ENCODE assay signal across 22 cellular contexts in genomic region chr18:76442413-76443171, GRCh38. TPM values are rescaled to one million over a fixed set of nuclear protein-coding genes. Genes with fewer than 3 reads are reported as not detected.
A peak's percentile ranks its signal among the peaks of the same experiment; 100 is the strongest.
DNase-seq lines count a peak whose midpoint lies in the region; ATAC-seq, FAIRE-seq and TF ChIP-seq lines count a peak whose summit lies in the region.
"Had no signal": no experiment of that assay in that cellular context is flagged by ENCODE, and none has a peak within 500 bp of the region (broad histone marks: within the 10 kb centered on the region; RNA-seq: fewer than 3 reads in every experiment).

No MANE protein-coding gene starts in this region.

- no TSS peak for BruUV-seq in HepG2 (replicated peaks; lab: Mats Ljungman, UMichigan)

- no peaks in the 10 kb centered on the region for H3K9me3 ChIP-seq in HepG2 (ENCODE audit: low read length)
- H3K9me3 ChIP-seq in right lobe of liver = no peaks in the 10 kb centered on the region
- no peaks in the 10 kb centered on the region for H3K9me3 ChIP-seq in osteoblast (ENCODE audit: low read depth, low read length)
- no peaks in the 10 kb centered on the region for H3K9me3 ChIP-seq in lower lobe of right lung
- H3K9me3 ChIP-seq: HAP-1 had no signal

- H3K27ac ChIP-seq in HepG2 (ENCODE audit: extremely low read length, insufficient read depth, low read length) (no peak overlapping the region), right lobe of liver (no peak overlapping the region), osteoblast (ENCODE audit: low read depth, low read length) (no peak overlapping the region), lower lobe of right lung (no peak overlapping the region)
- H3K27ac ChIP-seq: GM23248 had no signal

- 0 out of 2 replicates have a peak, but pooled peaks cover 8% of the 10 kb centered on the region for H3K4me1 ChIP-seq in HepG2 (ENCODE audit: insufficient read depth, low read length)
- peaks cover 0 to 28% (median 7%) of the 10 kb centered on the region in 4 donors for H3K4me1 ChIP-seq in right lobe of liver
- peaks cover 32% of the 10 kb centered on the region for H3K4me1 ChIP-seq in osteoblast (ENCODE audit: insufficient read depth, low read length)
- peaks cover 25% of the 10 kb centered on the region for H3K4me1 ChIP-seq in lower lobe of right lung
- H3K4me1 ChIP-seq: HAP-1 had no signal

- ATAC-seq in HepG2 (no peak), right lobe of liver (no peak), lower lobe of right lung (no peak), HG03175 (IDR thresholded peaks at IDR 0.05; ENCODE audit: unreplicated experiment) (no peak)
- ATAC-seq: Right ventricle myocardium inferior had no signal

- H3K4me2 ChIP-seq in HepG2 (ENCODE audit: low read depth, low read length) (no peak overlapping the region), osteoblast (ENCODE audit: insufficient read depth, low read length) (no peak overlapping the region)

- H3K36me3 Mint-ChIP-seq in chondrocyte (ENCODE audit: low read depth) = peaks cover 6% of the 10 kb centered on the region

- H3K79me2 ChIP-seq in HepG2 (ENCODE audit: insufficient read depth, low read length) = peaks cover 66% of the 10 kb centered on the region
- peaks cover 55% of the 10 kb centered on the region for H3K79me2 ChIP-seq in osteoblast (ENCODE audit: insufficient read depth, low read length)

- no peaks in the 10 kb centered on the region for H3K9me3 Mint-ChIP-seq in chondrocyte (ENCODE audit: low read depth)
- H3K9me3 Mint-ChIP-seq: CD4-positive, alpha-beta T cell had no signal

- TF ChIP-seq POLR2A in HepG2 (IDR thresholded peaks at IDR 0.05; ENCODE audit: insufficient read depth in 1 of 2, low read depth in 2 of 2, low read length in 2 of 2) (no peak), right lobe of liver (IDR thresholded peaks at IDR 0.05) (no peak)

- CTCF ChIA-PET in HepG2 (lab: Yijun Ruan, JAX; ENCODE audit: low intra/inter-chr PET ratio, low total read pairs) = no interaction called here

- H3K4me1 Mint-ChIP-seq in chondrocyte (ENCODE audit: low read depth) = peaks cover 47% of the 10 kb centered on the region

- 98% methylated on average over 36 of the region's 66 CpGs for WGBS in HepG2 (ENCODE audit: low lambda C conversion rate)
- 100% methylated on average over 5 of the region's 66 CpGs for WGBS in right lobe of liver (ENCODE audit: insufficient coverage, low coverage, low lambda C conversion rate, missing lambda C conversion rate)

- no peak overlapping the region for H3K4me3 ChIP-seq in HepG2 (replicated peaks in 1 of 3; ENCODE audit: insufficient read depth in 1 of 3, low read depth in 2 of 3, low read length in 3 of 3)
- no peak overlapping the region for H3K4me3 ChIP-seq in right lobe of liver
- no peak overlapping the region for H3K4me3 ChIP-seq in osteoblast (ENCODE audit: insufficient read depth, low read length)
- no peak overlapping the region for H3K4me3 ChIP-seq in lower lobe of right lung
- H3K4me3 ChIP-seq: GM23248, HAP-1 had no signal

- H3K27ac Mint-ChIP-seq in chondrocyte (ENCODE audit: unreplicated experiment) = no peak overlapping the region
- H3K27ac Mint-ChIP-seq: CD4-positive, alpha-beta T cell had no signal

- H4K20me1 ChIP-seq in HepG2 (ENCODE audit: insufficient read depth, low read length) (peaks cover 56% of the 10 kb centered on the region), osteoblast (ENCODE audit: insufficient read depth, low read length) (peaks cover 16% of the 10 kb centered on the region)

- no peak overlapping the region for H2AFZ ChIP-seq in HepG2 (ENCODE audit: low read length)
- no peak overlapping the region for H2AFZ ChIP-seq in osteoblast (ENCODE audit: low read length)
- H2AFZ ChIP-seq: GM23248 had no signal

- no peak for TF ChIP-seq CTCF in HepG2 (CRISPR knock-in tag; IDR thresholded peaks at IDR 0.05)
- TF ChIP-seq CTCF in right lobe of liver (IDR thresholded peaks at IDR 0.05) = no peak
- TF ChIP-seq CTCF in chondrocyte (IDR thresholded peaks at IDR 0.05) = no peak
- TF ChIP-seq CTCF in osteoblast (IDR thresholded peaks at IDR 0.05; ENCODE audit: extremely low read depth, low read depth, low read length) = no peak
- no peak for TF ChIP-seq CTCF in lower lobe of right lung (IDR thresholded peaks at IDR 0.05)

- no peaks in the 10 kb centered on the region for H3K27me3 Mint-ChIP-seq in chondrocyte (ENCODE audit: low read depth)
- H3K27me3 Mint-ChIP-seq: CD4-positive, alpha-beta T cell had no signal

- no peak for TF ChIP-seq RAD21 in HepG2 (CRISPR knock-in tag; IDR thresholded peaks at IDR 0.05)

- in situ Hi-C loops in HepG2 (cut with HindIII; ENCODE audit: extremely low pct_ligation_motif_present, low pct_unique_long_range_greater_than_20kb) = no loop called here

- intact Hi-C loops in HepG2 (cut with micrococcal nuclease; ENCODE audit: unreplicated experiment) = no loop called here
- intact Hi-C loops in right lobe of liver (cut with DNase I) = no loop called here
- intact Hi-C loops in lower lobe of right lung (cut with DNase I) = no loop called here

- H3K9ac ChIP-seq in HepG2 (ENCODE audit: insufficient read depth, low read depth, low read length) = no peak overlapping the region
- H3K9ac ChIP-seq: GM23248 had no signal

- H3K36me3 ChIP-seq in HepG2 (replicated peaks in 1 of 2; ENCODE audit: control insufficient read depth in 1 of 2, insufficient read depth in 2 of 2, low read length in 2 of 2) (peaks cover 14 to 50% of the 10 kb centered on the region in 2 experiments; a peak in 4 of 5 replicates), right lobe of liver (peaks cover 0 to 33% (median 8%) of the 10 kb centered on the region in 4 donors), osteoblast (ENCODE audit: insufficient read depth, low read length) (peaks cover 18% of the 10 kb centered on the region), lower lobe of right lung (peaks cover 30% of the 10 kb centered on the region)

- no peak overlapping the region for H3K4me3 Mint-ChIP-seq in chondrocyte (ENCODE audit: unreplicated experiment)
- H3K4me3 Mint-ChIP-seq: CD4-positive, alpha-beta T cell had no signal

- FAIRE-seq in HepG2 (lab: Jason Lieb, UNC) = no peak
- FAIRE-seq: HTR-8/SVneo had no signal

- POLR2A ChIA-PET in HepG2 (lab: Yijun Ruan, JAX) = no interaction called here

- no peak for DNase-seq in HepG2 (ENCODE audit: low spot score)
- no peak for DNase-seq in right lobe of liver
- DNase-seq in chondrocyte (ENCODE audit: low spot score) = peak; percentile 89
- DNase-seq in osteoblast (ENCODE audit: insufficient read length, low spot score, missing footprints) = peak; percentile 80
- DNase-seq in lower lobe of right lung = no peak
- no peak for DNase-seq in 8988T
- DNase-seq in activated T-cell treated with anti-CD3 and anti-CD28 coated beads, Interleukin-2, amount 50 U/mL, for 48 hours = no peak
- DNase-seq: CD4-positive, alpha-beta T cell; COR-L47; DMS 273 treated with DMSO at 0.1 percent for 48 hours; DMS79 treated with DMSO at 0.1 percent for 48 hours; GM23248; IMR-90; MV-4-11; NCI-H1105 treated with DMSO at 0.1 percent for 48 hours; NCI-H2081; NCI-H2171 treated with DMSO at 0.1 percent for 48 hours; NCI-H526 treated with DMSO at 0.1 percent for 48 hours had no signal

- TF ChIP-seq EP300 in HepG2 (IDR thresholded peaks at IDR 0.05; ENCODE audit: low read depth in 2 of 2, low read length in 2 of 2) (no peak), HepG2 (CRISPR knock-in tag; IDR thresholded peaks at IDR 0.05; ENCODE audit: borderline replicate concordance) (no peak)

- H3K27me3 ChIP-seq in HepG2 (ENCODE audit: control insufficient read depth in 1 of 2, insufficient read depth in 2 of 2, low read length in 2 of 2) (no peaks in the 10 kb centered on the region), right lobe of liver (no peaks in the 10 kb centered on the region), osteoblast (ENCODE audit: insufficient read depth, low read length) (no peaks in the 10 kb centered on the region), lower lobe of right lung (ENCODE audit: low read depth) (no peaks in the 10 kb centered on the region)

TF ChIP-seq in HepG2, 621 proteins besides CTCF, POLR2A, EP300 and RAD21:
- no peak for TF ChIP-seq ELF4 (CRISPR knock-in tag; IDR thresholded peaks at IDR 0.05; ENCODE audit: borderline replicate concordance)
- no peak for TF ChIP-seq NCOR1 (IDR thresholded peaks at IDR 0.05; ENCODE audit: borderline replicate concordance, low read length)
- TF ChIP-seq AGO2 (optimal IDR thresholded peaks at IDR 0.05; ENCODE audit: low read depth, low read length) = peak; percentile 78
- TF ChIP-seq HOXA3 (CRISPR knock-in tag; IDR thresholded peaks at IDR 0.05) = peak; percentile 8; the same call in 1 of the 2 replicates
- TF ChIP-seq CBX5 (CRISPR knock-in tag; IDR thresholded peaks at IDR 0.05; ENCODE audit: borderline replicate concordance) = no peak

RNA-seq across cellular contexts. Expression of gene ZNF516, which starts 52.5 kb away (rescaled TPM):
- total RNA-seq in HepG2 (2016; rRNA removed; fragmentation: Illumina TruSeq; extraction: Trizol) (13.7 and 18.7 TPM in 2 replicates), right lobe of liver (10 to 100 TPM; 10.2 to 16.0 (median 13.7) TPM), chondrocyte (26.1 to 31.8 TPM (median 27.7 TPM) in 3 replicates), osteoblast (16.3 and 17.7 TPM in 2 replicates), lower lobe of right lung (28.8 TPM)
- total RNA-seq in HepG2 (2016; cell fraction: cytosol; rRNA removed; fragmentation: Illumina TruSeq; extraction: Trizol; ENCODE audit: low read depth) = 8.6 and 8.9 TPM in 2 replicates
- total RNA-seq in HepG2 (2016; cell fraction: insoluble cytoplasmic fraction; rRNA removed; fragmentation: Illumina TruSeq; extraction: Trizol) = 12.1 and 14.0 TPM in 2 replicates
- total RNA-seq in HepG2 (2016; cell fraction: membrane; rRNA removed; fragmentation: Illumina TruSeq; extraction: Trizol) = 13.3 and 14.6 TPM in 2 replicates
- total RNA-seq in HepG2 (2016; cell fraction: nucleus; rRNA removed; fragmentation: Illumina TruSeq; extraction: Trizol) = 22.7 and 24.6 TPM in 2 replicates
- polyA plus RNA-seq in HepG2 (2011; rRNA removed) = 15.9 and 16.6 TPM in 2 replicates
- polyA plus RNA-seq in HepG2 (2011; cell fraction: cytosol; rRNA removed) = 7.7 and 8.0 TPM in 2 replicates
- 47.5 and 64.5 TPM in 2 replicates for polyA plus RNA-seq in HepG2 (2011; cell fraction: nucleus; rRNA removed)
- 17.9 and 19.5 TPM in 2 replicates for polyA plus RNA-seq in HepG2 (2012)
- polyA plus RNA-seq in HepG2 (2016; cell fraction: cytosol; fragmentation: Illumina TruSeq; extraction: Trizol; ENCODE audit: low read depth) = 0.54 and 1.1 TPM in 2 replicates
- 10.2 and 12.1 TPM in 2 replicates for polyA plus RNA-seq in HepG2 (2016; cell fraction: insoluble cytoplasmic fraction; fragmentation: Illumina TruSeq; extraction: Trizol; ENCODE audit: low read depth)
- 2.0 and 2.4 TPM in 2 replicates for polyA plus RNA-seq in HepG2 (2016; cell fraction: membrane; fragmentation: Illumina TruSeq; extraction: Trizol; ENCODE audit: low read depth)
- polyA plus RNA-seq in HepG2 (2016; cell fraction: nucleus; fragmentation: Illumina TruSeq; extraction: Trizol; ENCODE audit: insufficient read depth, low read depth) = 27.0 and 28.2 TPM in 2 replicates
- 0.23 and 36.8 TPM in 2 replicates for polyA minus RNA-seq in HepG2 (2011; rRNA and poly(A)+ RNA removed; ENCODE audit: low replicate concordance)
- polyA minus RNA-seq in HepG2 (2011; cell fraction: cytosol; rRNA and poly(A)+ RNA removed) = 18.4 and 18.5 TPM in 2 replicates
- 61.5 and 68.2 TPM in 2 replicates for polyA minus RNA-seq in HepG2 (2011; cell fraction: nucleus; rRNA and poly(A)+ RNA removed)

Comparison
In these comparisons a context has a peak if more than half of its experiments do, and no peak if none do; other contexts are left out.
1. DNase-seq: peak in chondrocyte (single experiment) and osteoblast (single experiment); none in HepG2 (single experiment), right lobe of liver (0 of 3), lower lobe of right lung (single experiment), 8988T (single experiment) and activated T-cell treated with anti-CD3 and anti-CD28 coated beads, Interleukin-2, amount 50 U/mL, for 48 hours (0 of 2).